Comparison of ENCODE assay signal across 22 cellular contexts in the genomic region with DNA sequence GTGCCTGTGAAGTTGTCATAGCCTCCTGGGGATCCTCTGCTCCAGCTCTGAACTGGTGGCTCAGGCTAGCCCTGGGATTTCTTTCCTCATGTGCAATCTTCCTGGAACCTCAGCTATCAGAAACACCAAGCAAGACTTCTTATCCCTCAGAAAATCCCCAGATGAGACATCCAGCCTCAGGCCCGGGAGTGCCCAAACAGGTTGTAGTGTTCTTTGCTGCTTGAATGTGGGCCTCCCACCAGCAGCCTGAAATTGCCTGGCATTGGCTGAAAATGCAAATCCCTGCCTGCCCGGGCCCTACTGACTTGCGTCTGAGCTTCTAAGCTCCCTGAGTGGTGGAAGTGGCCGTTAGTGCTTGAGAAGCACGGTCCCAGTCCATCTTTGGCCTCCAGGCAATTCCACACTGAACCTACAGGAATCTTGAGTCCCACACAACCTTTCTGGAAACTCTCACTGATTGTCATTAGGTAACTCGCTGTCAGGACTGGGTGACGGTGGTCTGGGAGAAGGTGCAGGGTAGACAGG.
"Had no signal": no experiment of that assay in that cellular context is flagged by ENCODE, and none has a peak within 500 bp of the region (broad histone marks: within the 10 kb centered on the region; RNA-seq: fewer than 3 reads in every experiment).

No MANE protein-coding gene starts in this region.

- H3K4me3 ChIP-seq: body of pancreas, esophagus squamous epithelium, heart right ventricle, left lung, lung, ovary, prostate gland had no signal

- H3K9me3 Mint-ChIP-seq: activated naive CD8-positive, alpha-beta T cell treated with anti-CD3 and anti-CD28 coated beads, Interleukin-2, amount 50 U/mL, for 24 hours; activated T-helper 1 cell treated with anti-CD3 and anti-CD28 coated beads, Interleukin-12 subunit alpha, Interleukin-12 subunit beta, Interleukin-2, Interleukin-4 antibody, amounts not matched to agents 30 ng/mL and 10 ng/mL and 1 ng/mL, durations not matched to agents 14 hours and 24 hours and 36 hours had no signal

- H3K4me1 ChIP-seq: body of pancreas, heart right ventricle, left lung, prostate gland had no signal

- DNase-seq: activated CD4-positive, alpha-beta T cell treated with anti-CD3 and anti-CD28 coated beads, Interleukin-2, amount 50 U/mL, for 1 hour; activated CD8-positive, alpha-beta T cell treated with anti-CD3 and anti-CD28 coated beads, Interleukin-2, amount 10 ng/mL, durations not matched to agents 7 days and 5 days; activated gamma-delta T cell; activated naive CD4-positive, alpha-beta T cell treated with anti-CD3 and anti-CD28 coated beads, Interleukin-2, amount 50 U/mL, for 16 hours; activated naive CD8-positive, alpha-beta T cell treated with anti-CD3 and anti-CD28 coated beads, Interleukin-2, amount 50 U/mL, for 24 hours; anterior cingulate cortex; body of pancreas; effector memory CD4-positive, alpha-beta T cell; esophagus squamous epithelium; heart right ventricle; kidney glomerular epithelial cell; left lung; naive thymus-derived CD8-positive, alpha-beta T cell; ovary; stimulated activated CD4-positive, alpha-beta T cell treated with anti-CD3 and anti-CD28 coated beads, Interleukin-4, amount 100 ng/mL, for 24 hours; stimulated activated naive CD4-positive, alpha-beta T cell treated with Interleukin-2 at 50 U/mL for 16 hours; SW 1271; T-helper 2 cell had no signal

- H3K27me3 ChIP-seq: body of pancreas, esophagus squamous epithelium, heart right ventricle, left lung, ovary had no signal

- H3K9me3 ChIP-seq: body of pancreas, esophagus squamous epithelium, heart right ventricle, left lung, ovary, prostate gland had no signal

- H3K36me3 Mint-ChIP-seq: naive thymus-derived CD8-positive, alpha-beta T cell had no signal

- H3K4me3 Mint-ChIP-seq: activated CD8-positive, alpha-beta T cell treated with anti-CD3 and anti-CD28 coated beads, Interleukin-2, amount 10 ng/mL, durations not matched to agents 7 days and 5 days; activated naive CD8-positive, alpha-beta T cell treated with anti-CD3 and anti-CD28 coated beads, Interleukin-2, amount 50 U/mL, for 24 hours; activated T-helper 1 cell treated with anti-CD3 and anti-CD28 coated beads, Interleukin-12 subunit alpha, Interleukin-12 subunit beta, Interleukin-2, Interleukin-4 antibody, amounts not matched to agents 30 ng/mL and 10 ng/mL and 1 ng/mL, durations not matched to agents 14 hours and 24 hours and 36 hours; naive thymus-derived CD8-positive, alpha-beta T cell had no signal

- H3K27ac ChIP-seq: body of pancreas, esophagus squamous epithelium, heart right ventricle, left lung, ovary, prostate gland, VCaP had no signal

- H3K27me3 Mint-ChIP-seq: activated naive CD8-positive, alpha-beta T cell treated with anti-CD3 and anti-CD28 coated beads, Interleukin-2, amount 50 U/mL, for 24 hours had no signal

- H3K4me1 Mint-ChIP-seq: activated naive CD8-positive, alpha-beta T cell treated with anti-CD3 and anti-CD28 coated beads, Interleukin-2, amount 50 U/mL, for 24 hours; naive thymus-derived CD8-positive, alpha-beta T cell had no signal

- H3K36me3 ChIP-seq: esophagus squamous epithelium, heart right ventricle, left lung, ovary, prostate gland had no signal

- H3K27ac Mint-ChIP-seq: activated CD8-positive, alpha-beta T cell treated with anti-CD3 and anti-CD28 coated beads, Interleukin-2, amount 10 ng/mL, durations not matched to agents 7 days and 5 days; activated naive CD8-positive, alpha-beta T cell treated with anti-CD3 and anti-CD28 coated beads, Interleukin-2, amount 50 U/mL, for 24 hours; activated T-helper 1 cell treated with anti-CD3 and anti-CD28 coated beads, Interleukin-12 subunit alpha, Interleukin-12 subunit beta, Interleukin-2, Interleukin-4 antibody, amounts not matched to agents 30 ng/mL and 10 ng/mL and 1 ng/mL, durations not matched to agents 14 hours and 24 hours and 36 hours had no signal
